ENCODE assay signal across 15 cellular contexts in the genomic region with DNA sequence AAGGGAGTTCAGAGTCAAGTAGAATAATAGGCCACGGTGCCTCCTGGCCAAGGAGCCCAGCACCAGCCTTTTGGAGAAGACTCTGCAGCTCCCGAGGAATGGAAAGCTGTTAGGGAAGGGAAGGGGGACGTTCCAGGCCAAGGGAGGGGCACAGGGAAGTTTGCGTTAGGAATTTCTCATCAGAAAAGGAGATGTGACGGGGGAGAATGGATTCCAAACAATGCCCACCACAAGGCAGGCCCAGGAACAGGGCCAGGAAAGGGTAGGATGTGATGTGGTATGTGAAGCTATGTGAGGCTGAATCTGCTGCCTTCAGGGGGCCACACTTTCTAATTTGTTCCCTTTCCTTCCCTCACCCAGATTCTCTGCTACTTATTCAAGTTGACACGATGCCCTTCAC.
"Had no signal": no experiment of that assay in that cellular context is flagged by ENCODE, and none has a peak within 500 bp of the region (broad histone marks: within the 10 kb centered on the region; RNA-seq: fewer than 3 reads in every experiment).

No MANE protein-coding gene starts in this region.

- DNase-seq: activated CD4-positive, CD25-positive, alpha-beta regulatory T cell; activated naive CD4-positive, alpha-beta T cell; activated naive CD8-positive, alpha-beta T cell treated with anti-CD3 and anti-CD28 coated beads, Interleukin-2, amount 50 U/mL, for 24 hours; activated T-cell treated with anti-CD3 and anti-CD28 coated beads, Interleukin-2, amount 50 U/mL, for 72 hours; effector CD4-positive, alpha-beta T cell; mucosa of descending colon; SHP77 treated with DMSO at 0.1 percent for 48 hours; stimulated activated CD4-positive, alpha-beta T cell treated with anti-CD3 and anti-CD28 coated beads, Interleukin-15, amount 100 ng/mL, for 24 hours; stimulated activated CD4-positive, alpha-beta T cell treated with anti-CD3 and anti-CD28 coated beads, Interleukin-4, amount 100 ng/mL, for 24 hours; T-helper 2 cell had no signal

- H3K9me3 ChIP-seq: gastroesophageal sphincter, mucosa of descending colon, tibial nerve had no signal

- FAIRE-seq: TTC549 had no signal

- H3K27ac ChIP-seq: coronary artery, tibial nerve had no signal

- ATAC-seq: activated naive CD8-positive, alpha-beta T cell treated with anti-CD3 and anti-CD28 coated beads, Interleukin-2, amount 50 U/mL, for 24 hours; activated T-cell treated with anti-CD3 and anti-CD28 coated beads, Interleukin-2, amount 50 U/mL, for 72 hours; gastroesophageal sphincter; mucosa of descending colon had no signal

- H3K4me3 ChIP-seq: coronary artery, gastroesophageal sphincter, lung, mucosa of descending colon, tibial nerve had no signal

- H3K27me3 ChIP-seq: gastroesophageal sphincter, tibial nerve had no signal
